Comparison of ENCODE assay signal across 15 cellular contexts in genomic region chr11:44693654-44694119, GRCh38.
"Had no signal": no experiment of that assay in that cellular context is flagged by ENCODE, and none has a peak within 500 bp of the region (broad histone marks: within the 10 kb centered on the region; RNA-seq: fewer than 3 reads in every experiment).

No MANE protein-coding gene starts in this region.

- H3K4me3 ChIP-seq: left lung, pancreas, right lobe of liver had no signal

- H3K36me3 ChIP-seq: left lung, pancreas, right lobe of liver had no signal

- H3K9me3 ChIP-seq: pancreas, right lobe of liver had no signal

- H3K27me3 ChIP-seq: left lung, pancreas, right lobe of liver had no signal

- H3K4me1 ChIP-seq: left lung, pancreas, right lobe of liver had no signal

- DNase-seq: activated CD4-positive, alpha-beta T cell treated with anti-CD3 and anti-CD28 coated beads for 1 hour; activated CD4-positive, alpha-beta T cell treated with anti-CD3 and anti-CD28 coated beads, Interleukin-2, amount 50 U/mL, for 48 hours; activated naive CD4-positive, alpha-beta T cell; activated naive CD8-positive, alpha-beta T cell treated with anti-CD3 and anti-CD28 coated beads for 36 hours; amygdala; caudate nucleus; hypothalamus; kidney; left lung; naive thymus-derived CD4-positive, alpha-beta T cell; pancreas; right lobe of liver; stimulated activated naive B cell treated with anti-CD40 and anti-IgM and Interleukin-4, amounts not matched to agents 10 μg/mL and 1 μg/mL and 100 μg/mL, for 72 hours; T-helper 17 cell had no signal

- H3K27ac ChIP-seq: left lung, pancreas, right lobe of liver, VCaP had no signal
